In genomic region chr2:45030553-45030952, GRCh38 we compare ENCODE assay signal across 2 cellular contexts.
TF ChIP-seq lines count a peak whose summit lies in the region.

No MANE protein-coding gene starts in this region.

TF ChIP-seq in HEK293, 187 proteins besides CTCF, POLR2A, EP300 and RAD21:
- TF ChIP-seq ZNF366 (tag by site-specific recombination; conservative IDR thresholded peaks at IDR 0.05) (peak; percentile 56; the same call in 1 of the 2 replicates), KLF10 (tag by site-specific recombination; IDR thresholded peaks at IDR 0.05) (no peak), ZNF514 (tag by site-specific recombination; IDR thresholded peaks at IDR 0.05) (no peak)

TF ChIP-seq in K562, 482 proteins besides CTCF, POLR2A, EP300 and RAD21:
- TF ChIP-seq SMAD4 (CRISPR knock-in tag; conservative IDR thresholded peaks at IDR 0.05), result no peak
- peak; percentile 64 for TF ChIP-seq ZNF512 (tag; IDR thresholded peaks at IDR 0.05)
- no peak for TF ChIP-seq CHD4 (IDR thresholded peaks at IDR 0.05; ENCODE audit: insufficient read depth, insufficient replicate concordance, low read depth, low read length, poor library complexity, severe bottlenecking)
- TF ChIP-seq HDAC6 (IDR thresholded peaks at IDR 0.05; ENCODE audit: low read depth, low read length), result no peak
- no peak for TF ChIP-seq SMARCA5 (IDR thresholded peaks at IDR 0.05)
- no peak for TF ChIP-seq ZNF197 (CRISPR knock-in tag; IDR thresholded peaks at IDR 0.05; ENCODE audit: low read depth)
- no peak for TF ChIP-seq TRIM28 (IDR thresholded peaks at IDR 0.05)
- no peak for TF ChIP-seq E2F4 (CRISPR knock-in tag; IDR thresholded peaks at IDR 0.05; ENCODE audit: low read depth)
- no peak for TF ChIP-seq ZNF12 (CRISPR knock-in tag; IDR thresholded peaks at IDR 0.05)
